In genomic region chrY:9805235-9805634, GRCh38 we compare ENCODE assay signal across 7 cellular contexts.
"Had no signal": no experiment of that assay in that cellular context is flagged by ENCODE, and none has a peak within 500 bp of the region (broad histone marks: within the 10 kb centered on the region; RNA-seq: fewer than 3 reads in every experiment).

No MANE protein-coding gene starts in this region.

- DNase-seq: IMR-90, KBM-7, KG1 had no signal

- H3K4me2 ChIP-seq: KMS-11 had no signal

- H3K9ac ChIP-seq: KMS-11 had no signal

- H3K4me3 ChIP-seq: K562 had no signal

- ATAC-seq: HepG2, K562 had no signal

- H3K27ac ChIP-seq: HL-60, KMS-11 had no signal
